In genomic region chr4:81786063-81786763, GRCh38 we compare ENCODE assay signal across 9 cellular contexts.
DNase-seq lines count a peak whose midpoint lies in the region; ATAC-seq and TF ChIP-seq lines count a peak whose summit lies in the region.
"Had no signal": no experiment of that assay in that cellular context is flagged by ENCODE, and none has a peak within 500 bp of the region (broad histone marks: within the 10 kb centered on the region; RNA-seq: fewer than 3 reads in every experiment).

No MANE protein-coding gene starts in this region.

- TF ChIP-seq POLR2A in adrenal gland (IDR thresholded peaks at IDR 0.05) (no peak), vagina (IDR thresholded peaks at IDR 0.05) (no peak)

- no peaks in the 10 kb centered on the region for H3K9me3 ChIP-seq in adrenal gland (replicated peaks in 1 of 3)
- H3K9me3 ChIP-seq in vagina, result no peaks in the 10 kb centered on the region
- H3K9me3 ChIP-seq: thoracic aorta had no signal

- 23 to 42% (median 31%) methylated on average over 4 of the region's 4 CpGs for WGBS in adrenal gland, 4 donors

- TF ChIP-seq CTCF in adrenal gland (IDR thresholded peaks at IDR 0.05) (no peak), vagina (IDR thresholded peaks at IDR 0.05) (no peak)

- peaks cover 0 to 13% of the 10 kb centered on the region in 2 donors for H3K4me1 ChIP-seq in adrenal gland (replicated peaks in 1 of 2)
- H3K4me1 ChIP-seq in vagina, result no peaks in the 10 kb centered on the region

- H3K27me3 ChIP-seq in adrenal gland (no peaks in the 10 kb centered on the region), vagina (no peaks in the 10 kb centered on the region)

- H3K27ac ChIP-seq in adrenal gland (no peak overlapping the region), vagina (no peak overlapping the region)
- H3K27ac ChIP-seq: thoracic aorta had no signal

- intact Hi-C loops in adrenal gland (cut with DNase I) (no loop called here), vagina (cut with DNase I) (no loop called here)

- peak; percentile 52 for ATAC-seq in left lobe of liver

- no peak overlapping the region for H3K4me3 ChIP-seq in adrenal gland
- H3K4me3 ChIP-seq in vagina, result no peak overlapping the region
- H3K4me3 ChIP-seq: thoracic aorta had no signal

- DNase-seq in COLO668 (lab: John Stamatoyannopoulos, UW; ENCODE audit: unreplicated experiment), result peak; percentile 9
- peak; percentile 52 for DNase-seq in NCI-H1105 treated with DMSO at 0.1 percent for 48 hours (lab: John Stamatoyannopoulos, UW)
- DNase-seq in adrenal gland, result peak in 6 of 7 donors; percentile 22 to 69 (median 44)
- no peak for DNase-seq in left lobe of liver (ENCODE audit: low spot score)
- DNase-seq in vagina (ENCODE audit: extremely low spot score in 2 of 2), result no peak
- no peak for DNase-seq in stimulated activated CD4-positive, alpha-beta T cell treated with anti-CD3 and anti-CD28 coated beads, Interleukin-2, amount 100 ng/mL, for 48 hours
- no peak for DNase-seq in NOMO-1 treated with DMSO at 0.1 percent for 48 hours (lab: John Stamatoyannopoulos, UW; ENCODE audit: unreplicated experiment)
- no peak for DNase-seq in cerebellum (ENCODE audit: low spot score)

- H3K36me3 ChIP-seq in adrenal gland (replicated peaks in 1 of 2), result no peaks in the 10 kb centered on the region
- no peaks in the 10 kb centered on the region for H3K36me3 ChIP-seq in vagina
- H3K36me3 ChIP-seq: thoracic aorta had no signal

Comparison
In these comparisons a context has a peak if more than half of its experiments do, and no peak if none do; other contexts are left out.
1. DNase-seq: peak in COLO668 (single experiment), NCI-H1105 treated with DMSO at 0.1 percent for 48 hours (single experiment) and adrenal gland (6 of 7); none in left lobe of liver (single experiment), vagina (0 of 2), stimulated activated CD4-positive, alpha-beta T cell treated with anti-CD3 and anti-CD28 coated beads, Interleukin-2, amount 100 ng/mL, for 48 hours (0 of 2), NOMO-1 treated with DMSO at 0.1 percent for 48 hours (single experiment) and cerebellum (single experiment).